8 cellular contexts compared by ENCODE assay signal in genomic region chr17:2050246-2050866, GRCh38. TPM values are rescaled to one million over a fixed set of nuclear protein-coding genes. Genes with fewer than 3 reads are reported as not detected.
A peak's percentile ranks its signal among the peaks of the same experiment; 100 is the strongest.
DNase-seq lines count a peak whose midpoint lies in the region; ATAC-seq and TF ChIP-seq lines count a peak whose summit lies in the region.

No MANE protein-coding gene starts in this region.

- H3K4me3 ChIP-seq in adipocyte (ENCODE audit: low read length) (peak overlapping the region; percentile 62), right atrium auricular region (peak overlapping the region; percentile 48 to 78)

- H3K9ac ChIP-seq in adipocyte (ENCODE audit: low read length), result no peak overlapping the region

- H3K4me1 ChIP-seq in adipocyte (ENCODE audit: control insufficient read depth, insufficient read depth, low read length) (peaks cover 8% of the 10 kb centered on the region), right atrium auricular region (peaks cover 0 to 50% of the 10 kb centered on the region in 2 donors)

- DNase-seq in NCI-H1436 (lab: John Stamatoyannopoulos, UW), result peak; percentile 74
- DNase-seq in NCI-H1436 treated with DMSO at 0.1 percent for 48 hours (lab: John Stamatoyannopoulos, UW), result no peak
- DNase-seq in SHP77 treated with DMSO at 0.1 percent for 48 hours (lab: John Stamatoyannopoulos, UW), result peak; percentile 48
- DNase-seq in adipocyte (ENCODE audit: low read depth), result peak; percentile 86
- DNase-seq in right atrium auricular region (ENCODE audit: low spot score), result no peak
- peak; percentile 60 for DNase-seq in retina
- no peak for DNase-seq in H4 (ENCODE audit: low spot score)

- no peaks in the 10 kb centered on the region for H3K36me3 ChIP-seq in adipocyte (ENCODE audit: control insufficient read depth, insufficient read depth, low read length, severe bottlenecking)
- H3K36me3 ChIP-seq in right atrium auricular region, result no peaks in the 10 kb centered on the region

- H3K27ac ChIP-seq in right atrium auricular region, result peak overlapping the region in 1 of 2 donors; percentile 35

- ATAC-seq in HG03439 (IDR thresholded peaks at IDR 0.05; ENCODE audit: unreplicated experiment), result peak; percentile 13

- no peak for TF ChIP-seq CTCF in right atrium auricular region (IDR thresholded peaks at IDR 0.05)

- H3K27me3 ChIP-seq in adipocyte (replicated peaks; ENCODE audit: control insufficient read depth, insufficient read depth, low read length) (no peaks in the 10 kb centered on the region), right atrium auricular region (peaks cover 0 to 3% of the 10 kb centered on the region in 2 donors)

- H3K9me3 ChIP-seq in adipocyte (ENCODE audit: control insufficient read depth, low read length) (no peaks in the 10 kb centered on the region), right atrium auricular region (no peaks in the 10 kb centered on the region)

RNA-seq across cellular contexts. Expression of gene HIC1, which starts 4.5 kb away (rescaled TPM):
- total RNA-seq in right atrium auricular region, result 10 to 100 TPM; 15.5 to 18.0 TPM
- total RNA-seq in H4 (2014; rRNA removed; shearing (Covaris generic)), result 0.08 TPM in 1 of 2 replicates, not detected in the other

RNA-seq across cellular contexts. Expression of gene OVCA2, which starts 8.5 kb away (rescaled TPM):
- 10 to 100 TPM; 29.6 to 31.7 TPM for total RNA-seq in right atrium auricular region
- 40.3 and 49.8 TPM in 2 replicates for total RNA-seq in H4 (2014; rRNA removed; shearing (Covaris generic))

RNA-seq across cellular contexts. Expression of gene DPH1, which starts 20.4 kb away (rescaled TPM):
- total RNA-seq in right atrium auricular region, result 10 to 100 TPM; 17.2 to 21.6 TPM
- total RNA-seq in H4 (2014; rRNA removed; shearing (Covaris generic)), result 12.3 and 16.5 TPM in 2 replicates

RNA-seq across cellular contexts. Expression of gene RTN4RL1, which starts 25.2 kb away (rescaled TPM):
- total RNA-seq in right atrium auricular region, result 1 to 10 TPM; 1.8 to 5.0 TPM
- 0.48 and 1.3 TPM in 2 replicates for total RNA-seq in H4 (2014; rRNA removed; shearing (Covaris generic))

Comparison
In these comparisons a context has a peak if more than half of its experiments do, and no peak if none do; other contexts are left out.
1. DNase-seq: peak in NCI-H1436 (single experiment), SHP77 treated with DMSO at 0.1 percent for 48 hours (single experiment), adipocyte (single experiment) and retina (single experiment); none in NCI-H1436 treated with DMSO at 0.1 percent for 48 hours (single experiment), right atrium auricular region (single experiment) and H4 (single experiment).
2. RNA of gene HIC1, which starts 4.5 kb away (total RNA-seq): 15.5 to 18.0 TPM in right atrium auricular region; 0.08 TPM in H4; every median in the first group is over 10 times any median in the second.